Comparison of ENCODE assay signal across 8 cellular contexts in the genomic region with DNA sequence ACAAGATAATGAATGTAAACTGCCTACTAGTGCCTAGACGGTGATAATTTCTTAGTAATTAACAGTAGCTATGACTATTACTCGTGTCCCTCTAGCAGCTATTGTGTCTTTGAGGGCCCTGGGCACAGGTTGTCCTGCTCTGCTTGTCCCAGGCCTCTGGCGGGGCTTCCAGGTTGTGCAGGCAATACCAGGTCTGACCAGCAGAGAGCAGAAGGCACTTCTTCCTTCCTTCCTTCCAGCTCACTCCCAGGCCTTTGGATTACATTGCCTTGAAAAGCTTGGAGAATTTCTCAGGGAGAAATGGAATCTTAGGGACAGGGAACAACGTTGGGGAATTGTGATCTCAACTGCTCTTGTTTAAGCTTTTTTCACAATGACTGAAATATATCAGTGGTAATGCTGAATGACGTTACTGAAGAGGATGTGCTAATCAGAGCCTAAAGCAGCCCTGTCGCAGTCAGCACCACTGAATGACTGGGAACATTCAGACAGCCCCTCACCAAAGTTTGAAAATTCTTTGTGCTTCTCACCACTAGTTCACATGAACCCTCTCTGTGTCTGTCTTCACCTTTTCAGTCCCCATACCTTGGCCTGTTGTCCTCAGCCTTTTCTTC. TPM values are rescaled to one million over a fixed set of nuclear protein-coding genes. Genes with fewer than 3 reads are reported as not detected.
DNase-seq lines count a peak whose midpoint lies in the region; ATAC-seq lines count a peak whose summit lies in the region.

No MANE protein-coding gene starts in this region.

- H2BK15ac ChIP-seq in mesendoderm (replicated peaks; ENCODE audit: low read depth): no peak overlapping the region

- peak overlapping the region; percentile 35 for H3K56ac ChIP-seq in mesendoderm (ENCODE audit: low read length)

- H2BK120ac ChIP-seq in mesendoderm (ENCODE audit: low read depth, low read length): no peak overlapping the region

- DNase-seq in SIG-M5 treated with dmso at 0.1 percent for 504 hours (lab: John Stamatoyannopoulos, UW; ENCODE audit: unreplicated experiment) (peak; percentile 43), SIG-M5 (lab: John Stamatoyannopoulos, UW) (no peak), NCI-H146 treated with DMSO at 0.1 percent for 48 hours (lab: John Stamatoyannopoulos, UW; ENCODE audit: unreplicated experiment) (peak; percentile 46), mesendoderm (peak; percentile 91), superior temporal gyrus (ENCODE audit: extremely low spot score) (peak; percentile 74)
- DNase-seq in activated CD4-positive, alpha-beta T cell treated with anti-CD3 and anti-CD28 coated beads, Interleukin-2, amount 10 ng/mL, durations not matched to agents 24 days and 14 days: peak; percentile 86
- DNase-seq in effector memory CD4-positive, alpha-beta T cell: peak in 2 of 3 donors; percentile 19 to 31

- intact Hi-C loops in activated CD4-positive, alpha-beta T cell treated with anti-CD3 and anti-CD28 coated beads, Interleukin-2, amount 10 ng/mL, durations not matched to agents 24 days and 14 days (cut with micrococcal nuclease): loop anchor here (1.0 kb wide), 3 partner anchors 64 to 112 kb away; no protein-coding TSS in a partner anchor

- peak overlapping the region; percentile 1 for H3K18ac ChIP-seq in mesendoderm (ENCODE audit: low read length)

- H3K9me3 Mint-ChIP-seq in activated CD4-positive, alpha-beta T cell treated with anti-CD3 and anti-CD28 coated beads, Interleukin-2, amount 10 ng/mL, durations not matched to agents 24 days and 14 days: no peaks in the 10 kb centered on the region

- H3K4me2 ChIP-seq in mesendoderm (ENCODE audit: low read length): no peak overlapping the region

- no peaks in the 10 kb centered on the region for H3K4me1 ChIP-seq in effector memory CD4-positive, alpha-beta T cell (ENCODE audit: control insufficient read depth, insufficient read depth, low read length, poor library complexity, severe bottlenecking)
- H3K4me1 ChIP-seq in mesendoderm (ENCODE audit: control insufficient read depth, low read depth, low read length): peaks cover 3% of the 10 kb centered on the region

- H2BK5ac ChIP-seq in mesendoderm (ENCODE audit: low read length): no peak overlapping the region

- H3K27ac Mint-ChIP-seq in activated CD4-positive, alpha-beta T cell treated with anti-CD3 and anti-CD28 coated beads, Interleukin-2, amount 10 ng/mL, durations not matched to agents 24 days and 14 days: no peak overlapping the region

- H3K4me3 Mint-ChIP-seq in activated CD4-positive, alpha-beta T cell treated with anti-CD3 and anti-CD28 coated beads, Interleukin-2, amount 10 ng/mL, durations not matched to agents 24 days and 14 days: no peak overlapping the region

- no peaks in the 10 kb centered on the region for H3K4me1 Mint-ChIP-seq in activated CD4-positive, alpha-beta T cell treated with anti-CD3 and anti-CD28 coated beads, Interleukin-2, amount 10 ng/mL, durations not matched to agents 24 days and 14 days

- no peaks in the 10 kb centered on the region for H3K79me1 ChIP-seq in mesendoderm (ENCODE audit: low read length)

- no peak overlapping the region for H2AK5ac ChIP-seq in mesendoderm (ENCODE audit: low read length)

- WGBS in mesendoderm (ENCODE audit: extremely low coverage, insufficient coverage, low lambda C conversion rate): no CpG with 5 or more reads among the region's 6 CpGs

- no peak overlapping the region for H3K4ac ChIP-seq in mesendoderm (ENCODE audit: low read depth, low read length)

- H3K27me3 ChIP-seq in effector memory CD4-positive, alpha-beta T cell (replicated peaks; ENCODE audit: control insufficient read depth, insufficient read depth, low read length, poor library complexity, severe bottlenecking): no peaks in the 10 kb centered on the region
- H3K27me3 ChIP-seq in mesendoderm (ENCODE audit: insufficient read depth, low read length, poor library complexity): no peaks in the 10 kb centered on the region

- no peaks in the 10 kb centered on the region for H3K36me3 Mint-ChIP-seq in activated CD4-positive, alpha-beta T cell treated with anti-CD3 and anti-CD28 coated beads, Interleukin-2, amount 10 ng/mL, durations not matched to agents 24 days and 14 days (ENCODE audit: low read depth)

- no peaks in the 10 kb centered on the region for H3K36me3 ChIP-seq in effector memory CD4-positive, alpha-beta T cell (ENCODE audit: control insufficient read depth, insufficient read depth, low read length)
- H3K36me3 ChIP-seq in mesendoderm (ENCODE audit: control insufficient read depth, insufficient read depth, low read length): no peaks in the 10 kb centered on the region

- H3K79me2 ChIP-seq in mesendoderm (ENCODE audit: control insufficient read depth, insufficient read depth, low read length): no peaks in the 10 kb centered on the region

- H3K9me3 ChIP-seq in effector memory CD4-positive, alpha-beta T cell (ENCODE audit: control insufficient read depth, low read length): no peaks in the 10 kb centered on the region

- ATAC-seq in HG02678 (IDR thresholded peaks at IDR 0.05; ENCODE audit: unreplicated experiment): peak; percentile 86

- H4K5ac ChIP-seq in mesendoderm (ENCODE audit: low read length): no peak overlapping the region

- H3K23ac ChIP-seq in mesendoderm (ENCODE audit: low read length): no peak overlapping the region

- H3K9ac ChIP-seq in mesendoderm (ENCODE audit: low read length): peak overlapping the region; percentile 12

- H3K4me3 ChIP-seq in effector memory CD4-positive, alpha-beta T cell (ENCODE audit: insufficient read depth, low read depth, low read length, poor library complexity, severe bottlenecking): no peak overlapping the region
- H3K4me3 ChIP-seq in mesendoderm (ENCODE audit: low read length): no peak overlapping the region

- H4K8ac ChIP-seq in mesendoderm (ENCODE audit: low read depth, low read length): no peak overlapping the region

- peaks cover 11% of the 10 kb centered on the region for H3K27me3 Mint-ChIP-seq in activated CD4-positive, alpha-beta T cell treated with anti-CD3 and anti-CD28 coated beads, Interleukin-2, amount 10 ng/mL, durations not matched to agents 24 days and 14 days

- no peak overlapping the region for H3K27ac ChIP-seq in effector memory CD4-positive, alpha-beta T cell (ENCODE audit: insufficient read depth, low read length, poor library complexity, severe bottlenecking)
- H3K27ac ChIP-seq in mesendoderm (ENCODE audit: low read depth, low read length): no peak overlapping the region

RNA-seq across cellular contexts. Expression of a gene that starts 8.4 kb away (rescaled TPM):
- not detected in 2 replicates for total RNA-seq in activated CD4-positive, alpha-beta T cell treated with anti-CD3 and anti-CD28 coated beads, Interleukin-2, amount 10 ng/mL, durations not matched to agents 24 days and 14 days
- polyA plus RNA-seq in mesendoderm (2013, experiment 1 of 2): 3.0 TPM
- polyA plus RNA-seq in mesendoderm (2013, experiment 2 of 2): 3.2 TPM

RNA-seq across cellular contexts. Expression of a gene that starts 12.3 kb away (rescaled TPM):
- total RNA-seq in activated CD4-positive, alpha-beta T cell treated with anti-CD3 and anti-CD28 coated beads, Interleukin-2, amount 10 ng/mL, durations not matched to agents 24 days and 14 days: not detected in 2 replicates
- 0.11 TPM for polyA plus RNA-seq in mesendoderm (2013, experiment 1 of 2)
- 0.08 TPM for polyA plus RNA-seq in mesendoderm (2013, experiment 2 of 2)

RNA-seq across cellular contexts. Expression of a gene that starts 16.8 kb away (rescaled TPM):
- 19.3 and 20.2 TPM in 2 replicates for total RNA-seq in activated CD4-positive, alpha-beta T cell treated with anti-CD3 and anti-CD28 coated beads, Interleukin-2, amount 10 ng/mL, durations not matched to agents 24 days and 14 days
- polyA plus RNA-seq in mesendoderm (2013, experiment 1 of 2): 16.1 TPM
- polyA plus RNA-seq in mesendoderm (2013, experiment 2 of 2): 13.9 TPM

RNA-seq across cellular contexts. Expression of a gene that starts 45.9 kb away (rescaled TPM):
- not detected in 2 replicates for total RNA-seq in activated CD4-positive, alpha-beta T cell treated with anti-CD3 and anti-CD28 coated beads, Interleukin-2, amount 10 ng/mL, durations not matched to agents 24 days and 14 days
- not detected for polyA plus RNA-seq in mesendoderm (2013, experiment 1 of 2)
- not detected for polyA plus RNA-seq in mesendoderm (2013, experiment 2 of 2)

RNA-seq across cellular contexts. Expression of a gene that starts 52.2 kb away (rescaled TPM):
- total RNA-seq in activated CD4-positive, alpha-beta T cell treated with anti-CD3 and anti-CD28 coated beads, Interleukin-2, amount 10 ng/mL, durations not matched to agents 24 days and 14 days: not detected in 2 replicates
- not detected for polyA plus RNA-seq in mesendoderm (2013, experiment 1 of 2)
- polyA plus RNA-seq in mesendoderm (2013, experiment 2 of 2): not detected
